In the genomic region with DNA sequence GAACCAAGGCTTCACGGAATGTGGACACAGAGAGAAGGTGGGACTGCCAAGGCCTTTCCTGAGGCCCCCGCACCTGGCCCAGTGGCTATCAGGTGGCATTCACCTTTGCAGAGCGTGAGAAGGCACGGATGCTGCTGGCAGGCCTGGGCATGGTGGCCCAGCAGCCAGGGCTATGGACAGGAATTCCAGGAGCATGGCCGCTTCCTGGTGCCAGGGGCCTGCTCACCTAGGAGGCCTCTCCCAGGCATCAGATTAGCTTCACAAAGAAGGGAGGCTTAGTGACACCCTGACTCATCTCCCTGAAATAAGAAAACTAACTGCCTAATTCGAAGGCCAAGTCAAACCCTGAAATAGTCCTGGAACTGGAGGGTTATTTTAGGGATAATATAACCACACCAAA, we compare ENCODE assay signal across 18 cellular contexts.
DNase-seq lines count a peak whose midpoint lies in the region; ATAC-seq and TF ChIP-seq lines count a peak whose summit lies in the region.
"Had no signal": no experiment of that assay in that cellular context is flagged by ENCODE, and none has a peak within 500 bp of the region (broad histone marks: within the 10 kb centered on the region; RNA-seq: fewer than 3 reads in every experiment).

No MANE protein-coding gene starts in this region.

- no peak overlapping the region for H2AFZ ChIP-seq in osteoblast (ENCODE audit: low read length)
- H2AFZ ChIP-seq: GM23338 had no signal

- no peak for TF ChIP-seq CTCF in osteoblast (IDR thresholded peaks at IDR 0.05; ENCODE audit: extremely low read depth, low read depth, low read length)

- H3K4me2 ChIP-seq in osteoblast (ENCODE audit: insufficient read depth, low read length): no peak overlapping the region
- H3K4me2 ChIP-seq: BLaER1, GM23338 had no signal

- H3K27ac ChIP-seq in osteoblast (ENCODE audit: low read depth, low read length): no peak overlapping the region
- H3K27ac ChIP-seq: BLaER1, HL-60 had no signal

- no peaks in the 10 kb centered on the region for H3K79me2 ChIP-seq in osteoblast (ENCODE audit: insufficient read depth, low read length)

- no peaks in the 10 kb centered on the region for H4K20me1 ChIP-seq in osteoblast (ENCODE audit: insufficient read depth, low read length)
- H4K20me1 ChIP-seq: BLaER1 had no signal

- no peaks in the 10 kb centered on the region; the same call in 1 of the 2 replicates for H3K36me3 ChIP-seq in H7 (replicated peaks; ENCODE audit: control insufficient read depth, insufficient read depth, low read length)
- no peaks in the 10 kb centered on the region for H3K36me3 ChIP-seq in osteoblast (ENCODE audit: insufficient read depth, low read length)
- H3K36me3 ChIP-seq: BLaER1 had no signal

- H3K4me1 ChIP-seq in osteoblast (ENCODE audit: insufficient read depth, low read length): no peaks in the 10 kb centered on the region

- ATAC-seq in HG03439 (IDR thresholded peaks at IDR 0.05; ENCODE audit: unreplicated experiment): no peak
- ATAC-seq in HG02571 (IDR thresholded peaks at IDR 0.05; ENCODE audit: unreplicated experiment): no peak
- ATAC-seq: GM23338, HCT116 had no signal

- H3K9me3 ChIP-seq in osteoblast (ENCODE audit: low read depth, low read length): no peaks in the 10 kb centered on the region
- H3K9me3 ChIP-seq: BLaER1 had no signal

- no peak overlapping the region for H3K4me3 ChIP-seq in H7 (ENCODE audit: insufficient read depth, low read depth, low read length)
- no peak overlapping the region for H3K4me3 ChIP-seq in osteoblast (ENCODE audit: insufficient read depth, low read length)
- H3K4me3 ChIP-seq: BLaER1, GM23338 had no signal

- H3K27me3 ChIP-seq in H7 (ENCODE audit: control insufficient read depth, insufficient read depth, low read length) (no peaks in the 10 kb centered on the region), osteoblast (ENCODE audit: insufficient read depth, low read length) (no peaks in the 10 kb centered on the region)
- H3K27me3 ChIP-seq: BLaER1 had no signal

- DNase-seq in H7: peak; percentile 43
- peak; percentile 36 for DNase-seq in ecto neural progenitor cell (ENCODE audit: low spot score)
- peak; percentile 5 for DNase-seq in mucosa of gallbladder (ENCODE audit: low spot score)
- DNase-seq in osteoblast (ENCODE audit: insufficient read length, low spot score, missing footprints): peak; percentile 65
- DNase-seq in globus pallidus (ENCODE audit: low spot score): no peak
- DNase-seq in NCI-H2171 treated with DMSO at 0.1 percent for 48 hours (lab: John Stamatoyannopoulos, UW): no peak
- DNase-seq: 8988T; Calu3; CD4-positive, alpha-beta memory T cell; DMS79 treated with DMSO at 0.1 percent for 48 hours; GF-D8; HFFc6 had no signal

Comparison
In these comparisons a context has a peak if more than half of its experiments do, and no peak if none do; other contexts are left out.
1. DNase-seq: peak in H7 (single experiment), ecto neural progenitor cell (single experiment), mucosa of gallbladder (single experiment) and osteoblast (single experiment); none in globus pallidus (single experiment) and NCI-H2171 treated with DMSO at 0.1 percent for 48 hours (single experiment).